In the genomic region with DNA sequence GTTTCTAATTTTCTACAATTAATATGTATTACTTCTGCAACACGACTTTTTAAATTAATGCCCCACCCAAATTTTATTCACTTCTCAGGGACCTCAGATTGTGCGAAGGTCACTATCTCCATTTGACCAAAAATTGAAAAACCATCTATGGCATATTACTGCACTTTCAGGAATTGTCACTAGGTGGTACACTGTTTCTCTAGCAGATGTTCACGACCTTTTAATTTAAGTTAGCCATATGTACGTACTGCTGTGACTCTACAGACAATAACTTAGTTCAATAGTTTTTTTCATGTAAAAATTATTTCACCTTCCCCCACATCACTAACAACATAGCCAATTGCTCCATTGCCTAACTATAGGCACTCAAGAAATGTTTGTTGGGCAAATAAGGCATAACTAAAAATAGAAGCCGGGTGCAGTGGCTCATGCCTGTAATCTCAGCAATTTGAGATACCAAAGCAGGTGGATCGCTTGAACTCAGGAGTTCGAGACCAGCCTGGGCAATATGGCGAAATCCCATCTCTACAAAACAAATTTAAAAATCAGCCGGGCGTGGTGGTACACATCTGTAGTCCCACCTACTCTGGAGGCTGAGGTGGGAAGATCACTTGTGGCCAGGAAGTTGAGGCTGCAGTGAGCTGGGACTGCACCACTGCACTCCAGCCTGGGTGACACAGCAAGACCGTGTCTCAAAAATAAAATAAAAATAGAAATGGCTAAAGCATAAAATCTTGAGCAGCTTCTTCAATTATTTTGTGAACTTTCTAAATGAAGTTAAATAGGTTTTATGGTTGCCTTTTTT, we compare ENCODE assay signal across 9 cellular contexts.
DNase-seq lines count a peak whose midpoint lies in the region; ATAC-seq, FAIRE-seq and TF ChIP-seq lines count a peak whose summit lies in the region.
"Had no signal": no experiment of that assay in that cellular context is flagged by ENCODE, and none has a peak within 500 bp of the region (broad histone marks: within the 10 kb centered on the region; RNA-seq: fewer than 3 reads in every experiment).

No MANE protein-coding gene starts in this region.

- H3K36me3 Mint-ChIP-seq in CD4-positive, CD25-positive, alpha-beta regulatory T cell, result no peaks in the 10 kb centered on the region
- H3K36me3 Mint-ChIP-seq in activated T-helper 2 cell treated with anti-CD3 and anti-CD28 coated beads, Interferon-gamma antibody, Interleukin-2, Interleukin-4, amounts not matched to agents 10 μg/mL and 5 μg/mL and 100 μg/mL, durations not matched to agents 14 hours and 24 hours and 36 hours (ENCODE audit: low read depth), result no peaks in the 10 kb centered on the region

- CTCF ChIA-PET in RWPE1 (lab: Yijun Ruan, JAX), result interaction anchor here (0.5 to 0.9 kb wide), 2 partner anchors 13 to 78 kb away, joined by 3 to 4 read pairs; no protein-coding TSS in a partner anchor

- H3K27me3 ChIP-seq in CD4-positive, CD25-positive, alpha-beta regulatory T cell (ENCODE audit: control insufficient read depth, insufficient read depth, low read length), result no peaks in the 10 kb centered on the region
- H3K27me3 ChIP-seq: SJSA1 had no signal

- peaks cover 0 to 5% (median 0%) of the 10 kb centered on the region in 4 donors for H3K4me1 Mint-ChIP-seq in CD4-positive, CD25-positive, alpha-beta regulatory T cell
- no peaks in the 10 kb centered on the region for H3K4me1 Mint-ChIP-seq in activated T-helper 2 cell treated with anti-CD3 and anti-CD28 coated beads, Interferon-gamma antibody, Interleukin-2, Interleukin-4, amounts not matched to agents 10 μg/mL and 5 μg/mL and 100 μg/mL, durations not matched to agents 14 hours and 24 hours and 36 hours (ENCODE audit: low read depth)

- DNase-seq in CD4-positive, CD25-positive, alpha-beta regulatory T cell, result peak in 2 of 3 donors; percentile 2 to 42
- DNase-seq in RWPE1 (ENCODE audit: low spot score), result peak; percentile 41
- DNase-seq in fibroblast of the conjunctiva (ENCODE audit: low read depth), result peak; percentile 3
- DNase-seq in urothelium cell line (ENCODE audit: low spot score), result peak; percentile 30
- DNase-seq in activated T-helper 2 cell treated with anti-CD3 and anti-CD28 coated beads, Interferon-gamma antibody, Interleukin-2, Interleukin-4, amounts not matched to agents 10 μg/mL and 5 μg/mL and 100 μg/mL, durations not matched to agents 14 hours and 24 hours and 36 hours (ENCODE audit: low spot score), result no peak
- DNase-seq in GM19238 (ENCODE audit: insufficient read length, low spot score), result no peak

- ATAC-seq in CD4-positive, CD25-positive, alpha-beta regulatory T cell (ENCODE audit: low read depth in 2 of 2), result peak in 1 of 2 donors; percentile 24
- ATAC-seq in GM18870 (IDR thresholded peaks at IDR 0.05; ENCODE audit: unreplicated experiment) (peak; percentile 78), HG03520 (IDR thresholded peaks at IDR 0.05; ENCODE audit: unreplicated experiment) (peak; percentile 84)

- no peak for FAIRE-seq in urothelium cell line (lab: Jason Lieb, UNC)

- no peaks in the 10 kb centered on the region for H3K4me1 ChIP-seq in CD4-positive, CD25-positive, alpha-beta regulatory T cell (ENCODE audit: control insufficient read depth, insufficient read depth, low read length, poor library complexity, severe bottlenecking)
- H3K4me1 ChIP-seq: SJSA1 had no signal

- H3K9me3 ChIP-seq in CD4-positive, CD25-positive, alpha-beta regulatory T cell (ENCODE audit: control insufficient read depth in 2 of 2, low read length in 2 of 2), result no peaks in the 10 kb centered on the region
- H3K9me3 ChIP-seq: SJSA1 had no signal

- no peak overlapping the region for H3K4me3 Mint-ChIP-seq in CD4-positive, CD25-positive, alpha-beta regulatory T cell
- H3K4me3 Mint-ChIP-seq in activated T-helper 2 cell treated with anti-CD3 and anti-CD28 coated beads, Interferon-gamma antibody, Interleukin-2, Interleukin-4, amounts not matched to agents 10 μg/mL and 5 μg/mL and 100 μg/mL, durations not matched to agents 14 hours and 24 hours and 36 hours (ENCODE audit: low read depth), result no peak overlapping the region

- H3K27ac Mint-ChIP-seq in CD4-positive, CD25-positive, alpha-beta regulatory T cell, result no peak overlapping the region
- no peak overlapping the region for H3K27ac Mint-ChIP-seq in activated T-helper 2 cell treated with anti-CD3 and anti-CD28 coated beads, Interferon-gamma antibody, Interleukin-2, Interleukin-4, amounts not matched to agents 10 μg/mL and 5 μg/mL and 100 μg/mL, durations not matched to agents 14 hours and 24 hours and 36 hours

- H3K9me3 Mint-ChIP-seq in CD4-positive, CD25-positive, alpha-beta regulatory T cell, result peaks cover 0 to 3% (median 0%) of the 10 kb centered on the region in 7 donors
- no peaks in the 10 kb centered on the region for H3K9me3 Mint-ChIP-seq in activated T-helper 2 cell treated with anti-CD3 and anti-CD28 coated beads, Interferon-gamma antibody, Interleukin-2, Interleukin-4, amounts not matched to agents 10 μg/mL and 5 μg/mL and 100 μg/mL, durations not matched to agents 14 hours and 24 hours and 36 hours

- TF ChIP-seq CTCF in RWPE1 (conservative IDR thresholded peaks at IDR 0.05; ENCODE audit: low read depth), result peak; percentile 69

- POLR2A ChIA-PET in RWPE1 (lab: Yijun Ruan, JAX; ENCODE audit: low non-redundant PET), result no interaction called here

- H3K4me3 ChIP-seq in CD4-positive, CD25-positive, alpha-beta regulatory T cell (ENCODE audit: low read depth, low read length), result no peak overlapping the region
- H3K4me3 ChIP-seq: SJSA1 had no signal

- H3K27ac ChIP-seq in CD4-positive, CD25-positive, alpha-beta regulatory T cell (ENCODE audit: insufficient read depth, low read length, poor library complexity, severe bottlenecking), result no peak overlapping the region
- H3K27ac ChIP-seq in RWPE1, result no peak overlapping the region
- H3K27ac ChIP-seq: SJSA1 had no signal

- peaks cover 16% of the 10 kb centered on the region for H3K27me3 Mint-ChIP-seq in CD4-positive, CD25-positive, alpha-beta regulatory T cell
- H3K27me3 Mint-ChIP-seq in activated T-helper 2 cell treated with anti-CD3 and anti-CD28 coated beads, Interferon-gamma antibody, Interleukin-2, Interleukin-4, amounts not matched to agents 10 μg/mL and 5 μg/mL and 100 μg/mL, durations not matched to agents 14 hours and 24 hours and 36 hours (ENCODE audit: low read depth), result peaks cover 6% of the 10 kb centered on the region

- H3K36me3 ChIP-seq in CD4-positive, CD25-positive, alpha-beta regulatory T cell (ENCODE audit: control insufficient read depth, insufficient read depth, low read length), result no peaks in the 10 kb centered on the region
- H3K36me3 ChIP-seq: SJSA1 had no signal

- intact Hi-C loops in activated T-helper 2 cell treated with anti-CD3 and anti-CD28 coated beads, Interferon-gamma antibody, Interleukin-2, Interleukin-4, amounts not matched to agents 10 μg/mL and 5 μg/mL and 100 μg/mL, durations not matched to agents 14 hours and 24 hours and 36 hours (cut with micrococcal nuclease), result loop anchor here (1.0 kb wide), 1 partner anchor 269 kb away; no protein-coding TSS in a partner anchor

Comparison
In these comparisons a context has a peak if more than half of its experiments do, and no peak if none do; other contexts are left out.
1. DNase-seq: peak in CD4-positive, CD25-positive, alpha-beta regulatory T cell (2 of 3), RWPE1 (single experiment), fibroblast of the conjunctiva (single experiment) and urothelium cell line (single experiment); none in activated T-helper 2 cell treated with anti-CD3 and anti-CD28 coated beads, Interferon-gamma antibody, Interleukin-2, Interleukin-4, amounts not matched to agents 10 μg/mL and 5 μg/mL and 100 μg/mL, durations not matched to agents 14 hours and 24 hours and 36 hours (single experiment) and GM19238 (single experiment).